In genomic region chr19:35363001-35363590, GRCh38 we compare ENCODE assay signal across 22 cellular contexts. TPM values are rescaled to one million over a fixed set of nuclear protein-coding genes. Genes with fewer than 3 reads are reported as not detected.
DNase-seq lines count a peak whose midpoint lies in the region; ATAC-seq, FAIRE-seq and TF ChIP-seq lines count a peak whose summit lies in the region.
"Had no signal": no experiment of that assay in that cellular context is flagged by ENCODE, and none has a peak within 500 bp of the region (broad histone marks: within the 10 kb centered on the region; RNA-seq: fewer than 3 reads in every experiment).

No MANE protein-coding gene starts in this region.

- no peaks in the 10 kb centered on the region for H3K36me3 ChIP-seq in stomach
- no peaks in the 10 kb centered on the region for H3K36me3 ChIP-seq in effector memory CD4-positive, alpha-beta T cell (ENCODE audit: control insufficient read depth, insufficient read depth, low read length)
- H3K36me3 ChIP-seq: Peyer's patch, SJCRH30 had no signal

- FAIRE-seq in GM12892 (lab: Jason Lieb, UNC): peak; percentile 9
- FAIRE-seq: HTR-8/SVneo had no signal

- DNase-seq in activated CD8-positive, alpha-beta memory T cell treated with anti-CD3 and anti-CD28 coated beads, Interleukin-2, amount 10 ng/mL, durations not matched to agents 7 days and 5 days: peak; percentile 36
- no peak for DNase-seq in activated CD8-positive, alpha-beta memory T cell treated with anti-CD3 and anti-CD28 coated beads, Interleukin-2, amount 50 U/mL, for 4 hours
- DNase-seq in GM12892 (ENCODE audit: insufficient read length) (no peak), left lobe of liver (ENCODE audit: low spot score) (peak; percentile 21), stomach (peak; percentile 14), amniotic stem cell (lab: John Stamatoyannopoulos, UW) (no peak), NCI-H2227 treated with DMSO at 0.1 percent for 48 hours (lab: John Stamatoyannopoulos, UW) (no peak)
- no peak for DNase-seq in effector memory CD4-positive, alpha-beta T cell
- DNase-seq: GDM1, GOT3, IMR-90, NCI-H1105, NCI-H2081 treated with DMSO at 0.1 percent for 48 hours, NCI-H510A, NCI-H748 treated with DMSO at 0.1 percent for 48 hours, Peyer's patch, SJCRH30 had no signal

- no peak overlapping the region for H3K4me3 Mint-ChIP-seq in activated CD8-positive, alpha-beta memory T cell treated with anti-CD3 and anti-CD28 coated beads, Interleukin-2, amount 10 ng/mL, durations not matched to agents 7 days and 5 days
- H3K4me3 Mint-ChIP-seq: CD14-positive monocyte had no signal

- H3K27me3 Mint-ChIP-seq in activated CD8-positive, alpha-beta memory T cell treated with anti-CD3 and anti-CD28 coated beads, Interleukin-2, amount 10 ng/mL, durations not matched to agents 7 days and 5 days: peaks cover 37% of the 10 kb centered on the region

- no peak for ATAC-seq in activated CD8-positive, alpha-beta memory T cell treated with anti-CD3 and anti-CD28 coated beads, Interleukin-2, amount 10 ng/mL, durations not matched to agents 7 days and 5 days
- ATAC-seq in left lobe of liver: no peak

- CTCF ChIA-PET in activated CD8-positive, alpha-beta memory T cell treated with anti-CD3 and anti-CD28 coated beads, Interleukin-2, amount 10 ng/mL, durations not matched to agents 7 days and 5 days (lab: Charles Lee): no interaction called here

- H3K4me1 Mint-ChIP-seq in activated CD8-positive, alpha-beta memory T cell treated with anti-CD3 and anti-CD28 coated beads, Interleukin-2, amount 10 ng/mL, durations not matched to agents 7 days and 5 days: peaks cover 3% of the 10 kb centered on the region

- no peak for TF ChIP-seq EP300 in stomach (IDR thresholded peaks at IDR 0.05)

- no peak overlapping the region for H3K27ac ChIP-seq in stomach
- H3K27ac ChIP-seq in effector memory CD4-positive, alpha-beta T cell (ENCODE audit: insufficient read depth, low read length, poor library complexity, severe bottlenecking): no peak overlapping the region
- H3K27ac ChIP-seq: KMS-11, Peyer's patch, SJCRH30 had no signal

- H3K4me3 ChIP-seq in stomach: no peak overlapping the region
- no peak overlapping the region for H3K4me3 ChIP-seq in effector memory CD4-positive, alpha-beta T cell (ENCODE audit: insufficient read depth, low read depth, low read length, poor library complexity, severe bottlenecking)
- H3K4me3 ChIP-seq: Peyer's patch, SJCRH30 had no signal

- peaks cover 0 to 6% (median 2%) of the 10 kb centered on the region in 4 donors for H3K4me1 ChIP-seq in stomach
- peaks cover 2% of the 10 kb centered on the region for H3K4me1 ChIP-seq in effector memory CD4-positive, alpha-beta T cell (ENCODE audit: control insufficient read depth, insufficient read depth, low read length, poor library complexity, severe bottlenecking)
- H3K4me1 ChIP-seq: Peyer's patch, SJCRH30 had no signal

- no peaks in the 10 kb centered on the region for H3K36me3 Mint-ChIP-seq in activated CD8-positive, alpha-beta memory T cell treated with anti-CD3 and anti-CD28 coated beads, Interleukin-2, amount 10 ng/mL, durations not matched to agents 7 days and 5 days
- H3K36me3 Mint-ChIP-seq: CD14-positive monocyte had no signal

- no peaks in the 10 kb centered on the region for H3K9me3 ChIP-seq in stomach
- no peaks in the 10 kb centered on the region for H3K9me3 ChIP-seq in effector memory CD4-positive, alpha-beta T cell (ENCODE audit: control insufficient read depth, low read length)
- H3K9me3 ChIP-seq: Peyer's patch, SJCRH30 had no signal

- H3K27ac Mint-ChIP-seq in activated CD8-positive, alpha-beta memory T cell treated with anti-CD3 and anti-CD28 coated beads, Interleukin-2, amount 10 ng/mL, durations not matched to agents 7 days and 5 days: no peak overlapping the region

- H3K9me3 Mint-ChIP-seq in activated CD8-positive, alpha-beta memory T cell treated with anti-CD3 and anti-CD28 coated beads, Interleukin-2, amount 10 ng/mL, durations not matched to agents 7 days and 5 days (ENCODE audit: low read depth): no peaks in the 10 kb centered on the region

- H3K27me3 ChIP-seq in stomach: no peaks in the 10 kb centered on the region
- no peaks in the 10 kb centered on the region for H3K27me3 ChIP-seq in effector memory CD4-positive, alpha-beta T cell (replicated peaks; ENCODE audit: control insufficient read depth, insufficient read depth, low read length, poor library complexity, severe bottlenecking)
- H3K27me3 ChIP-seq: Peyer's patch had no signal

- intact Hi-C loops in stomach (cut with DNase I; ENCODE audit: low total_unique reads): no loop called here

- 78 to 91% (median 86%) methylated on average over 10 to 11 of the region's 11 CpGs; no CpG with 5 or more reads in 1 of the 5 donors for WGBS in stomach, 5 donors

- TF ChIP-seq POLR2A in GM12892 (IDR thresholded peaks at IDR 0.05; ENCODE audit: low read depth, low read length): no peak
- TF ChIP-seq POLR2A in stomach (IDR thresholded peaks at IDR 0.05): no peak

- TF ChIP-seq CTCF in stomach (IDR thresholded peaks at IDR 0.05): no peak

RNA-seq across cellular contexts. Expression of gene FFAR3, which starts 4.8 kb away (rescaled TPM):
- total RNA-seq in activated CD8-positive, alpha-beta memory T cell treated with anti-CD3 and anti-CD28 coated beads, Interleukin-2, amount 10 ng/mL, durations not matched to agents 7 days and 5 days: not detected
- polyA plus RNA-seq in GM12892 (2012; ENCODE audit: missing spikeins): not detected
- not detected for total RNA-seq in left lobe of liver
- total RNA-seq in stomach: not detected
- polyA plus RNA-seq in stomach: under 1 TPM in 2 of 3 donors, not detected in 1; 0.30 to 0.56 TPM
- total RNA-seq: A172, IMR-90, SJCRH30 had no signal
- polyA plus RNA-seq: AG04450, IMR-90 had no signal

RNA-seq across cellular contexts. Expression of gene GPR42, which starts 7.8 kb away (rescaled TPM):
- under 1 TPM in 1 of 2 experiments, not detected in 1; 0.12 TPM for total RNA-seq in activated CD8-positive, alpha-beta memory T cell treated with anti-CD3 and anti-CD28 coated beads, Interleukin-2, amount 10 ng/mL, durations not matched to agents 7 days and 5 days
- not detected for polyA plus RNA-seq in GM12892 (2012; ENCODE audit: missing spikeins)
- total RNA-seq in left lobe of liver (not detected), stomach (not detected)
- polyA plus RNA-seq in stomach: under 1 TPM in 1 of 3 donors, not detected in 2; 0.19 TPM
- total RNA-seq: A172, IMR-90, SJCRH30 had no signal
- polyA plus RNA-seq: AG04450, IMR-90 had no signal

RNA-seq across cellular contexts. Expression of gene FFAR1, which starts 15.4 kb away (rescaled TPM):
- total RNA-seq in activated CD8-positive, alpha-beta memory T cell treated with anti-CD3 and anti-CD28 coated beads, Interleukin-2, amount 10 ng/mL, durations not matched to agents 7 days and 5 days: not detected
- polyA plus RNA-seq in GM12892 (2012; ENCODE audit: missing spikeins): 1.3 TPM
- total RNA-seq in left lobe of liver: not detected
- total RNA-seq in stomach: under 1 TPM in 1 of 5 donors, not detected in 4; 0.18 TPM
- polyA plus RNA-seq in stomach: not detected
- total RNA-seq: A172, IMR-90, SJCRH30 had no signal
- polyA plus RNA-seq: AG04450, CD14-positive monocyte, IMR-90 had no signal

RNA-seq across cellular contexts. Expression of gene CD22, which starts 34.1 kb away (rescaled TPM):
- under 1 TPM in 1 of 2 experiments, not detected in 1; 0.41 TPM for total RNA-seq in activated CD8-positive, alpha-beta memory T cell treated with anti-CD3 and anti-CD28 coated beads, Interleukin-2, amount 10 ng/mL, durations not matched to agents 7 days and 5 days
- polyA plus RNA-seq in GM12892 (2012; ENCODE audit: missing spikeins): 225 TPM
- total RNA-seq in left lobe of liver: 1.2 TPM
- 1 to 10 TPM in 2 of 5 donors, not detected in 3; 3.1 to 5.7 TPM for total RNA-seq in stomach
- polyA plus RNA-seq in stomach: 1 to 10 TPM; 2.0 to 5.5 (median 4.0) TPM
- polyA plus RNA-seq: AG04450 had no signal

Comparison
In these comparisons a context has a peak if more than half of its experiments do, and no peak if none do; other contexts are left out.
1. DNase-seq: peak in activated CD8-positive, alpha-beta memory T cell treated with anti-CD3 and anti-CD28 coated beads, Interleukin-2, amount 10 ng/mL, durations not matched to agents 7 days and 5 days (single experiment), left lobe of liver (single experiment) and stomach (single experiment); none in activated CD8-positive, alpha-beta memory T cell treated with anti-CD3 and anti-CD28 coated beads, Interleukin-2, amount 50 U/mL, for 4 hours (single experiment), GM12892 (single experiment), effector memory CD4-positive, alpha-beta T cell (0 of 3), amniotic stem cell (single experiment) and NCI-H2227 treated with DMSO at 0.1 percent for 48 hours (single experiment).